Comparison of ENCODE assay signal across 16 cellular contexts in genomic region chr7:55052726-55053431, GRCh38. TPM values are rescaled to one million over a fixed set of nuclear protein-coding genes. Genes with fewer than 3 reads are reported as not detected.
DNase-seq lines count a peak whose midpoint lies in the region; TF ChIP-seq lines count a peak whose summit lies in the region.
"Had no signal": no experiment of that assay in that cellular context is flagged by ENCODE, and none has a peak within 500 bp of the region (broad histone marks: within the 10 kb centered on the region; RNA-seq: fewer than 3 reads in every experiment).

No MANE protein-coding gene starts in this region.

- H3K27ac ChIP-seq in brain microvascular endothelial cell (peak overlapping the region; percentile 94), smooth muscle cell (ENCODE audit: low read depth) (peak overlapping the region; percentile 94)
- H3K27ac ChIP-seq: BLaER1, colonic mucosa, parathyroid adenoma had no signal

- H3K9me3 ChIP-seq in smooth muscle cell (replicated peaks; ENCODE audit: low read depth), result no peaks in the 10 kb centered on the region
- H3K9me3 ChIP-seq: BLaER1, colonic mucosa, mucosa of descending colon had no signal

- peaks cover 29% of the 10 kb centered on the region for H3K79me2 ChIP-seq in smooth muscle cell (ENCODE audit: low read depth)
- H3K79me2 ChIP-seq: parathyroid adenoma had no signal

- 60% methylated on average over 13 of the region's 13 CpGs for whole genome bisulfite sequencing in smooth muscle cell (ENCODE audit: low lambda C conversion rate)

- peaks cover 3% of the 10 kb centered on the region for H3K4me1 ChIP-seq in smooth muscle cell (ENCODE audit: low read depth)
- H3K4me1 ChIP-seq: BLaER1 had no signal

- H3K4me3 ChIP-seq in brain microvascular endothelial cell (ENCODE audit: low read depth, low read length) (no peak overlapping the region), smooth muscle cell (no peak overlapping the region)
- H3K4me3 ChIP-seq: BLaER1, colonic mucosa, mucosa of descending colon had no signal

- H2AFZ ChIP-seq in smooth muscle cell (ENCODE audit: low read depth), result no peak overlapping the region
- H2AFZ ChIP-seq: parathyroid adenoma had no signal

- peak overlapping the region; percentile 68 for H3K4me2 ChIP-seq in smooth muscle cell
- H3K4me2 ChIP-seq: BLaER1 had no signal

- no peaks in the 10 kb centered on the region for H4K20me1 ChIP-seq in smooth muscle cell (ENCODE audit: low read depth)
- H4K20me1 ChIP-seq: BLaER1 had no signal

- in situ Hi-C loops in brain microvascular endothelial cell (cut with HindIII; ENCODE audit: low pct_ligation_motif_present, low sequenced_read_pairs), result no loop called here

- peak; percentile 30 for DNase-seq in HCEC 1CT
- peak; percentile 72 for DNase-seq in brain microvascular endothelial cell
- DNase-seq in glomerular visceral epithelial cell (ENCODE audit: extremely low spot score), result peak; percentile 67
- no peak for DNase-seq in smooth muscle cell (lab: John Stamatoyannopoulos, UW; ENCODE audit: unreplicated experiment)
- no peak for DNase-seq in activated naive CD4-positive, alpha-beta T cell (lab: John Stamatoyannopoulos, UW)
- no peak for DNase-seq in putamen (ENCODE audit: low spot score)
- no peak for DNase-seq in medulla oblongata (ENCODE audit: extremely low spot score)
- DNase-seq in stimulated activated naive CD4-positive, alpha-beta T cell treated with Interleukin-2 at 50 U/mL for 16 hours (lab: John Stamatoyannopoulos, UW), result no peak
- DNase-seq: activated CD8-positive, alpha-beta memory T cell treated with anti-CD3 and anti-CD28 coated beads, Interleukin-2, amount 50 U/mL, for 4 hours; activated naive CD8-positive, alpha-beta T cell treated with anti-CD3 and anti-CD28 coated beads for 36 hours; colonic mucosa; mucosa of descending colon; NCI-H1092 treated with DMSO at 0.1 percent for 48 hours had no signal

- H3K36me3 ChIP-seq in brain microvascular endothelial cell (replicated peaks) (no peaks in the 10 kb centered on the region), smooth muscle cell (ENCODE audit: low read depth) (no peaks in the 10 kb centered on the region)
- H3K36me3 ChIP-seq: BLaER1, colonic mucosa had no signal

- no peaks in the 10 kb centered on the region for H3K27me3 ChIP-seq in brain microvascular endothelial cell (replicated peaks)
- H3K27me3 ChIP-seq in smooth muscle cell (ENCODE audit: low read depth), result no peaks in the 10 kb centered on the region
- H3K27me3 ChIP-seq: BLaER1, colonic mucosa had no signal

- peaks cover 4% of the 10 kb centered on the region for H3F3A ChIP-seq in smooth muscle cell (ENCODE audit: low read depth)

- H3K9ac ChIP-seq in smooth muscle cell (ENCODE audit: low read depth), result peak overlapping the region; percentile 75
- H3K9ac ChIP-seq: BLaER1, parathyroid adenoma had no signal

- TF ChIP-seq CTCF in brain microvascular endothelial cell (IDR thresholded peaks at IDR 0.05; ENCODE audit: low read depth, low read length, missing control alignments) (no peak), smooth muscle cell (IDR thresholded peaks at IDR 0.05; ENCODE audit: borderline replicate concordance, insufficient read depth, poor library complexity, severe bottlenecking) (no peak)

RNA-seq across cellular contexts. Expression of gene EGFR, which starts 34.1 kb away (rescaled TPM):
- 21.6 and 31.1 TPM in 2 replicates for total RNA-seq in smooth muscle cell
- polyA plus RNA-seq in smooth muscle cell, result 9.0 and 20.5 TPM in 2 replicates
- total RNA-seq: activated naive CD8-positive, alpha-beta T cell treated with anti-CD3 and anti-CD28 coated beads for 36 hours; T-helper 1 cell treated with Interleukin-12 subunit alpha and Interleukin-12 subunit beta and Interleukin-4 antibody, amounts not matched to agents 30 ng/mL and 1 ng/mL, for 36 hours had no signal

Comparison
In these comparisons a context has a peak if more than half of its experiments do, and no peak if none do; other contexts are left out.
1. DNase-seq: peak in HCEC 1CT (single experiment), brain microvascular endothelial cell (single experiment) and glomerular visceral epithelial cell (single experiment); none in smooth muscle cell (single experiment), activated naive CD4-positive, alpha-beta T cell (0 of 4), putamen (single experiment), medulla oblongata (single experiment) and stimulated activated naive CD4-positive, alpha-beta T cell treated with Interleukin-2 at 50 U/mL for 16 hours (single experiment).